ENCODE assay signal across 8 cellular contexts in the genomic region with DNA sequence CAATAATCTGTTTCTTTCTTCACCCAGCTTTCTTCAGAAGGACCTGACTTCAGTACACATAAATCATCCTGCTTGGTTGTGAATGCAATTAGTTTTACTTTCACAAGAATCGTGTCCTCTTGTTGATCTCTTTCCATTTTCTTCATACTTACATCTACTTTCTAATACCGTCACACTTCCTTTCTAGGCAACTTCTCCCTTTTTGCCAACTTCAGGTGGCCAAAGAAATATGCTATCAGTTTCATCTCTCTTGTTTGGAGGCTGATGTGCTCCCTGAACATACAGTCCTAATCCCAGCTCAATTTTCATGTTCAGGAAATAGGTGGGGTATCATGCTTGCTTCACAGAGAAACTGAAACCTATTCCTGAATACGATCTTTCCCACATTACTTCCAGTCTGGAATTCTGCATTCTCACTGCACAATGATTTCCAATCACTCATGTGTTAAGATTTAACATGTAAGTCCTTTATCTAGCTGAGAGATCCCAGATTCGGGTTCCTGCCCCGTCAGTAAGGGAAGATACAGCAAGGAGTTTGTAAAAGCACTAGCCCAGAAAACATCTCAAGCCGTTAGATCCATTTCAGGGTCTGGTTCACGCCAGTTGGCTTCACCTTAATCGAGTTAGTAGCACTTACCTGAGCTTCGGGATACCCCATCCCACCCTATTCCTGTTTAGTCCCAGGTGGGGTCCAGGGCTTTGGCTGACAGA. TPM values are rescaled to one million over a fixed set of nuclear protein-coding genes. Genes with fewer than 3 reads are reported as not detected.
DNase-seq lines count a peak whose midpoint lies in the region; TF ChIP-seq lines count a peak whose summit lies in the region.

No MANE protein-coding gene starts in this region.

- intact Hi-C loops in activated CD4-positive, alpha-beta memory T cell treated with anti-CD3 and anti-CD28 coated beads for 36 hours (cut with micrococcal nuclease), result loop anchor here (1.0 to 5.0 kb wide), 2 partner anchors 92 to 568 kb away; partner anchors contain the start of gene ERLIN1

- DNase-seq in AG04449 (ENCODE audit: low read depth, low spot score) (no peak), HAP-1 (ENCODE audit: low spot score in 2 of 2) (no peak), glomerular visceral epithelial cell (ENCODE audit: extremely low spot score) (peak; percentile 35), HK-2 (ENCODE audit: unreplicated experiment) (no peak), NCI-H524 (lab: John Stamatoyannopoulos, UW) (no peak), cerebellar cortex (ENCODE audit: low spot score) (no peak)
- no peak for DNase-seq in activated CD4-positive, alpha-beta memory T cell treated with anti-CD3 and anti-CD28 coated beads for 36 hours

- no peak for TF ChIP-seq CTCF in AG04449 (IDR thresholded peaks at IDR 0.05; ENCODE audit: insufficient read depth, low read length, missing control alignments)

- CTCF ChIA-PET in AG04449 (lab: Yijun Ruan, JAX), result interaction anchor here (0.6 to 9.4 kb wide), 10 partner anchors 9 to 226 kb away, joined by 3 to 126 read pairs (median 4); no protein-coding TSS in a partner anchor
- CTCF ChIA-PET in activated CD4-positive, alpha-beta memory T cell treated with anti-CD3 and anti-CD28 coated beads for 36 hours (lab: Charles Lee), result interaction anchor here (0.9 to 8.9 kb wide), 3 partner anchors 59 to 189 kb away, joined by 3 to 106 read pairs (median 5); partner anchors contain the start of gene GOT1

- H3K4me3 ChIP-seq in AG04449 (ENCODE audit: low read depth, low read length) (peak overlapping the region; percentile 68), HAP-1 (peak overlapping the region; percentile 64), skeletal muscle satellite cell (ENCODE audit: low read length) (peak overlapping the region; percentile 92)

- H3K9ac ChIP-seq in skeletal muscle satellite cell (ENCODE audit: low read depth, low read length), result peak overlapping the region; percentile 97

- H3K27me3 Mint-ChIP-seq in activated CD4-positive, alpha-beta memory T cell treated with anti-CD3 and anti-CD28 coated beads for 36 hours, result no peaks in the 10 kb centered on the region

- peak overlapping the region; percentile 85 for H3K4me3 Mint-ChIP-seq in activated CD4-positive, alpha-beta memory T cell treated with anti-CD3 and anti-CD28 coated beads for 36 hours

- no peaks in the 10 kb centered on the region for H3K9me3 Mint-ChIP-seq in activated CD4-positive, alpha-beta memory T cell treated with anti-CD3 and anti-CD28 coated beads for 36 hours

- H3K4me2 ChIP-seq in skeletal muscle satellite cell (ENCODE audit: low read length), result peak overlapping the region; percentile 88

- no peaks in the 10 kb centered on the region for H3K27me3 ChIP-seq in HAP-1 (ENCODE audit: low read depth)
- H3K27me3 ChIP-seq in skeletal muscle satellite cell (ENCODE audit: control insufficient read depth, insufficient read depth, low read length), result no peaks in the 10 kb centered on the region

- H3K4me1 Mint-ChIP-seq in activated CD4-positive, alpha-beta memory T cell treated with anti-CD3 and anti-CD28 coated beads for 36 hours (ENCODE audit: low read depth), result peaks cover 49% of the 10 kb centered on the region

- H3K36me3 ChIP-seq in HAP-1 (replicated peaks), result peaks cover 3% of the 10 kb centered on the region
- H3K36me3 ChIP-seq in skeletal muscle satellite cell (ENCODE audit: insufficient read depth, low read length), result no peaks in the 10 kb centered on the region

- peak overlapping the region; percentile 91 for H3K27ac Mint-ChIP-seq in activated CD4-positive, alpha-beta memory T cell treated with anti-CD3 and anti-CD28 coated beads for 36 hours

- H3K9me3 ChIP-seq in HAP-1 (peaks cover 3% of the 10 kb centered on the region; the same call in 1 of the 2 replicates), skeletal muscle satellite cell (replicated peaks; ENCODE audit: low read length) (no peaks in the 10 kb centered on the region)

- H3K4me1 ChIP-seq in HAP-1 (peaks cover 22% of the 10 kb centered on the region), skeletal muscle satellite cell (ENCODE audit: control insufficient read depth, insufficient read depth, low read length) (peaks cover 21% of the 10 kb centered on the region)

- in situ Hi-C loops in HAP-1 (cut with MboI; ENCODE audit: low sequenced_read_pairs), result no loop called here

- H3K36me3 Mint-ChIP-seq in activated CD4-positive, alpha-beta memory T cell treated with anti-CD3 and anti-CD28 coated beads for 36 hours, result peaks cover 22% of the 10 kb centered on the region

- POLR2A ChIA-PET in AG04449 (lab: Yijun Ruan, JAX), result interaction anchor here (0.6 kb wide), 1 partner anchor 1162 kb away, joined by 4 read pairs; no protein-coding TSS in a partner anchor
- POLR2A ChIA-PET in activated CD4-positive, alpha-beta memory T cell treated with anti-CD3 and anti-CD28 coated beads for 36 hours (lab: Charles Lee), result interaction anchor here (0.9 to 5.2 kb wide), 5 partner anchors 40 to 189 kb away, joined by 3 to 55 read pairs (median 5); partner anchors contain the start of genes COX15, CUTC, ENTPD7 and GOT1

RNA-seq across cellular contexts. Expression of gene SLC25A28, which starts 1.0 kb away (rescaled TPM):
- 10 to 100 TPM; 69.9 to 70.9 TPM for total RNA-seq in activated CD4-positive, alpha-beta memory T cell treated with anti-CD3 and anti-CD28 coated beads for 36 hours
- 9.6 and 11.4 TPM in 2 replicates for total RNA-seq in skeletal muscle satellite cell (2012; rRNA removed)

RNA-seq across cellular contexts. Expression of gene ENTPD7, which starts 40.1 kb away (rescaled TPM):
- total RNA-seq in activated CD4-positive, alpha-beta memory T cell treated with anti-CD3 and anti-CD28 coated beads for 36 hours, result 1 to 10 TPM; 3.0 to 3.3 TPM
- total RNA-seq in skeletal muscle satellite cell (2012; rRNA removed), result 22.3 and 26.4 TPM in 2 replicates
